ENCODE assay signal across 8 cellular contexts in the genomic region with DNA sequence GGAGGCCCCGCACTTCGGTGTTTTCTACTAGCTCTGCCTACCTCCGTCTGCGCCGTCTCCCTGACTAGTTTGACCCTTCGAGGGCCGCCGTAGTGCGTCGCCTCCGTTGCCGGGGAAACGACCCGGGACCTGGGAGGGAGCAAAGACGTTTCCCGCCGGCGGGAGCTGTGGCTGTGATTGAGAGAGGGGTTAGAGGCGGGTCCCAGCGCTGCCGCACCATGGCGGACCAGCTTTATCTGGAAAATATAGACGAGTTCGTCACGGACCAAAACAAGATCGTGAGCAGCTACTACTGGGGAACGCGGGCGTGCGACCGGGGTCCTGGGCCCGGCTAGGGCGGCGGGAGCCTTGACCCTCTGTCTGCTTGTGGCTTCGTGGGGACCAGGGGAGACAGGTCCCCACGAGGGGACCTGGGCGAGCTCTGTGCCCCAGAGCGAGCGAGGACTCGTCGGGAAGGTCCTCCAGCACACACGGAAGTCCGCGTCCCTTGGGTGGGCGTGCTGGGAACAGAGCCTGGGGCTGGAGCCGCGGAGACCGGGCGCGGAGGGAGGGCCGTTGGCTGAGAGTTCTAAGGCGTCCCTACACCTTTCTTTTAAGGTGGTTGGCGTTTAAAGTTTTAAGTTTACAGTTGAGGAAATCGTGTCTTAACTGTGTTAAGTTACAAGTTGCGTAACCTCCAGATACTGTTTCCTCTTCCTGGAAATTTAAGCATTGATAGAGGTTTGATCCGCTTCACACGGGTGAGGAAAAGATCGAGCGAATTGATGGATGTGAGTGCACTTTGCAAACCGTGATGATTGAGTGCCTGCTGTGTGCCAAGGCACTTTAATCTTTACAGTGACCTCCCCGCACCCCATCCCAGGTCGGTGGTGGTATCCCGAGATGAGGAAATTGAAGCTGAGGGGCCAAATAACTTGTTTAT. TPM values are rescaled to one million over a fixed set of nuclear protein-coding genes. Genes with fewer than 3 reads are reported as not detected.
A peak's percentile ranks its signal among the peaks of the same experiment; 100 is the strongest.
DNase-seq lines count a peak whose midpoint lies in the region; ATAC-seq and TF ChIP-seq lines count a peak whose summit lies in the region.

A gene with protein sequence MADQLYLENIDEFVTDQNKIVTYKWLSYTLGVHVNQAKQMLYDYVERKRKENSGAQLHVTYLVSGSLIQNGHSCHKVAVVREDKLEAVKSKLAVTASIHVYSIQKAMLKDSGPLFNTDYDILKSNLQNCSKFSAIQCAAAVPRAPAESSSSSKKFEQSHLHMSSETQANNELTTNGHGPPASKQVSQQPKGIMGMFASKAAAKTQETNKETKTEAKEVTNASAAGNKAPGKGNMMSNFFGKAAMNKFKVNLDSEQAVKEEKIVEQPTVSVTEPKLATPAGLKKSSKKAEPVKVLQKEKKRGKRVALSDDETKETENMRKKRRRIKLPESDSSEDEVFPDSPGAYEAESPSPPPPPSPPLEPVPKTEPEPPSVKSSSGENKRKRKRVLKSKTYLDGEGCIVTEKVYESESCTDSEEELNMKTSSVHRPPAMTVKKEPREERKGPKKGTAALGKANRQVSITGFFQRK (plus strand): TSS at position 142 of the 922 bp plus-strand sequence. CDS start 77 bp downstream, at position 219.

- intact Hi-C loops in T-helper 1 cell treated with Interleukin-12 subunit alpha and Interleukin-12 subunit beta and Interleukin-4 antibody, amounts not matched to agents 30 ng/mL and 1 ng/mL, for 36 hours (cut with micrococcal nuclease), result loop anchor here (1.0 to 10.0 kb wide), 11 partner anchors 11 to 1220 kb away; a partner anchor contains a TSS
- intact Hi-C loops in adrenal gland (cut with DNase I) (no loop called here), heart left ventricle (cut with DNase I) (no loop called here), posterior cingulate gyrus (cut with DNase I) (loop anchor here (2.0 kb wide), 1 partner anchor 100 kb away; a partner anchor contains a TSS)

- H3K4me3 ChIP-seq in adrenal gland, result peak within 1 kb of the TSS; percentile 52 to 92 (median 70)
- H3K4me3 ChIP-seq in heart left ventricle, result peak within 1 kb of the TSS; percentile 72 to 98 (median 85)

- H3K9me3 ChIP-seq in adrenal gland (replicated peaks in 1 of 3), result no peaks in the 10 kb centered on the region
- H3K9me3 ChIP-seq in heart left ventricle, result no peaks in the 10 kb centered on the region

- WGBS in adrenal gland, 4 donors, result 0 to 1% (median 1%) methylated on average over 41 to 63 of the region's 63 CpGs
- WGBS in heart left ventricle, 4 donors, result 0 to 1% (median 1%) methylated on average over 55 to 63 of the region's 63 CpGs

- TF ChIP-seq POLR2A in adrenal gland (IDR thresholded peaks at IDR 0.05) (peak in 1 of 2 donors; percentile 30), heart left ventricle (IDR thresholded peaks at IDR 0.05) (peak in 1 of 2 donors; percentile 46)

- DNase-seq in GM13976 (ENCODE audit: low spot score), result peak; percentile 90
- DNase-seq in NCI-H146 treated with DMSO at 0.1 percent for 48 hours (lab: John Stamatoyannopoulos, UW; ENCODE audit: unreplicated experiment), result peak; percentile 87
- DNase-seq in adrenal gland, result peak; percentile 90 to 96 (median 95)
- DNase-seq in heart left ventricle, result peak; percentile 95 to 97 (median 96)
- peak; percentile 93 to 99 (median 98) for DNase-seq in posterior cingulate gyrus
- peak; percentile 95 for DNase-seq in type B pancreatic cell (ENCODE audit: extremely low spot score, unreplicated experiment)

- peaks cover 20% of the 10 kb centered on the region for H3K4me1 Mint-ChIP-seq in type B pancreatic cell (ENCODE audit: unreplicated experiment)

- H3K27me3 ChIP-seq in adrenal gland, result no peaks in the 10 kb centered on the region
- H3K27me3 ChIP-seq in heart left ventricle, result no peaks in the 10 kb centered on the region

- ATAC-seq in HG02884 (IDR thresholded peaks at IDR 0.05; ENCODE audit: unreplicated experiment), result peak; percentile 97
- peak; percentile 99 to 100 (median 99) for ATAC-seq in heart left ventricle

- H3K27me3 Mint-ChIP-seq in type B pancreatic cell, result peaks cover 3% of the 10 kb centered on the region

- H3K4me3 Mint-ChIP-seq in type B pancreatic cell, result peak within 1 kb of the TSS; percentile 100

- no peaks in the 10 kb centered on the region for H3K36me3 ChIP-seq in adrenal gland (replicated peaks in 1 of 2)
- peaks cover 0 to 28% (median 13%) of the 10 kb centered on the region in 9 donors for H3K36me3 ChIP-seq in heart left ventricle

- peak within 1 kb of the TSS; percentile 98 for H3K27ac Mint-ChIP-seq in type B pancreatic cell

- in situ Hi-C loops in GM13976 (cut with MboI; ENCODE audit: low sequenced_read_pairs, unreplicated experiment), result no loop called here

- H3K4me1 ChIP-seq in adrenal gland (replicated peaks in 1 of 2), result peaks cover 10 to 18% of the 10 kb centered on the region in 2 donors
- peaks cover 0 to 22% (median 15%) of the 10 kb centered on the region in 12 donors for H3K4me1 ChIP-seq in heart left ventricle

- peaks cover 24% of the 10 kb centered on the region for H3K36me3 Mint-ChIP-seq in type B pancreatic cell

- H3K9me3 Mint-ChIP-seq in type B pancreatic cell, result no peaks in the 10 kb centered on the region

- TF ChIP-seq CTCF in GM13976 (IDR thresholded peaks at IDR 0.05; ENCODE audit: borderline replicate concordance, control extremely low read depth, extremely low read depth, insufficient read depth, missing control alignments) (no peak), adrenal gland (IDR thresholded peaks at IDR 0.05) (no peak), heart left ventricle (IDR thresholded peaks at IDR 0.05) (no peak), type B pancreatic cell (conservative IDR thresholded peaks at IDR 0.05) (no peak)

- H3K27ac ChIP-seq in adrenal gland (peak within 1 kb of the TSS in 4 of 5 donors; percentile 11 to 77 (median 48)), heart left ventricle (peak within 1 kb of the TSS; percentile 14 to 88 (median 74))

RNA-seq across cellular contexts. Expression of the gene that starts here (rescaled TPM):
- total RNA-seq in T-helper 1 cell treated with Interleukin-12 subunit alpha and Interleukin-12 subunit beta and Interleukin-4 antibody, amounts not matched to agents 30 ng/mL and 1 ng/mL, for 36 hours, result 35.7 and 38.3 TPM in 2 replicates
- total RNA-seq in adrenal gland, result 10 to 100 TPM in 3 of 8 donors, 1 to 10 TPM in 5; 5.4 to 13.6 (median 9.7) TPM
- polyA plus RNA-seq in adrenal gland, result 10 to 100 TPM in 1 of 3 donors, 1 to 10 TPM in 2; 3.5 to 14.1 (median 5.6) TPM
- total RNA-seq in heart left ventricle, result 10 to 100 TPM in 2 of 9 donors, 1 to 10 TPM in 7; 4.4 to 14.7 (median 6.5) TPM
- 10 to 100 TPM in 1 of 2 donors, 1 to 10 TPM in 1; 2.8 to 10.4 TPM for polyA plus RNA-seq in heart left ventricle
- 19.9 and 32.9 TPM in 2 replicates for total RNA-seq in type B pancreatic cell (ENCODE audit: low replicate concordance)

Comparison
In these comparisons a context has a peak if more than half of its experiments do, and no peak if none do; other contexts are left out.
1. Peak in every context shown above with its lines: DNase-seq, ATAC-seq, H3K4me3 ChIP-seq and H3K27ac ChIP-seq.
2. intact Hi-C loops: an anchor here in T-helper 1 cell treated with Interleukin-12 subunit alpha and Interleukin-12 subunit beta and Interleukin-4 antibody, amounts not matched to agents 30 ng/mL and 1 ng/mL, for 36 hours (1.0 to 10.0 kb wide) and posterior cingulate gyrus (2.0 kb wide); none called in adrenal gland and heart left ventricle.